In genomic region chrX:31186693-31187338, GRCh38 we compare ENCODE assay signal across 19 cellular contexts.
A peak's percentile ranks its signal among the peaks of the same experiment; 100 is the strongest.
DNase-seq lines count a peak whose midpoint lies in the region; ATAC-seq and TF ChIP-seq lines count a peak whose summit lies in the region.
"Had no signal": no experiment of that assay in that cellular context is flagged by ENCODE, and none has a peak within 500 bp of the region (broad histone marks: within the 10 kb centered on the region; RNA-seq: fewer than 3 reads in every experiment).

No MANE protein-coding gene starts in this region.

- DNase-seq in Right ventricle myocardium superior (no peak), right atrium auricular region (ENCODE audit: low spot score) (no peak), left ventricle myocardium superior (no peak), cardiac septum (ENCODE audit: low spot score) (no peak), psoas muscle (no peak), MG63 (no peak), hepatic stellate cell (ENCODE audit: low spot score) (no peak), GM20000 (ENCODE audit: low spot score) (no peak)
- DNase-seq: Caco-2; CD4-positive, CD25-positive, alpha-beta regulatory T cell; CD8-positive, alpha-beta T cell; DMS153; DND-41; GOT3; HFFc6 had no signal

- WGBS in psoas muscle, 3 donors, result 44 to 74% (median 55%) methylated on average over 3 of the region's 3 CpGs

- no peaks in the 10 kb centered on the region for H3K36me3 ChIP-seq in right atrium auricular region
- no peaks in the 10 kb centered on the region for H3K36me3 ChIP-seq in psoas muscle (ENCODE audit: insufficient read depth in 1 of 2, low read depth in 1 of 2)
- H3K36me3 ChIP-seq in MG63, result no peaks in the 10 kb centered on the region
- H3K36me3 ChIP-seq: HAP-1 had no signal

- H3K4me3 ChIP-seq in right atrium auricular region (no peak overlapping the region), psoas muscle (no peak overlapping the region), MG63 (no peak overlapping the region)
- H3K4me3 ChIP-seq: BLaER1, HAP-1 had no signal

- ATAC-seq in Right ventricle myocardium superior (ENCODE audit: poor library complexity), result peak; percentile 25
- peak; percentile 26 for ATAC-seq in left ventricle myocardium superior
- ATAC-seq in psoas muscle, result peak in 3 of 4 donors; percentile 28 to 65 (median 63)
- ATAC-seq: CD8-positive, alpha-beta T cell had no signal

- intact Hi-C loops in Right ventricle myocardium superior (cut with DNase I), result no loop called here
- intact Hi-C loops in left ventricle myocardium superior (cut with micrococcal nuclease), result no loop called here
- intact Hi-C loops in cardiac septum (cut with DNase I), result no loop called here
- intact Hi-C loops in psoas muscle (cut with DNase I), result no loop called here

- H3K27ac ChIP-seq in right atrium auricular region (no peak overlapping the region), psoas muscle (no peak overlapping the region)
- H3K27ac ChIP-seq: 22Rv1, BLaER1, C4-2B had no signal

- H3K27me3 ChIP-seq in right atrium auricular region (no peaks in the 10 kb centered on the region), psoas muscle (ENCODE audit: insufficient read depth in 3 of 3, low read length in 2 of 3) (no peaks in the 10 kb centered on the region), MG63 (no peaks in the 10 kb centered on the region)

- TF ChIP-seq CTCF in right atrium auricular region (IDR thresholded peaks at IDR 0.05) (no peak), psoas muscle (IDR thresholded peaks at IDR 0.05) (no peak), GM20000 (IDR thresholded peaks at IDR 0.05; ENCODE audit: extremely low read depth, missing control alignments) (no peak)

- no peaks in the 10 kb centered on the region for H3K4me1 ChIP-seq in right atrium auricular region
- H3K4me1 ChIP-seq in psoas muscle, result peaks cover 4% of the 10 kb centered on the region
- H3K4me1 ChIP-seq: BLaER1, Caco-2 had no signal

- H3K9me3 ChIP-seq in right atrium auricular region (no peaks in the 10 kb centered on the region), psoas muscle (no peaks in the 10 kb centered on the region), MG63 (no peaks in the 10 kb centered on the region)
- H3K9me3 ChIP-seq: BLaER1, Caco-2, HAP-1 had no signal
